In genomic region chr3:100988080-100988479, GRCh38 we compare ENCODE assay signal across 21 cellular contexts. TPM values are rescaled to one million over a fixed set of nuclear protein-coding genes. Genes with fewer than 3 reads are reported as not detected.
"Had no signal": no experiment of that assay in that cellular context is flagged by ENCODE, and none has a peak within 500 bp of the region (broad histone marks: within the 10 kb centered on the region; RNA-seq: fewer than 3 reads in every experiment).

No MANE protein-coding gene starts in this region.

- ATAC-seq: activated CD4-positive, alpha-beta T cell treated with anti-CD3 and anti-CD28 coated beads for 36 hours; activated T-helper 17 cell treated with anti-CD3 and anti-CD28 coated beads, Interleukin-2, amount 50 U/mL, for 72 hours; WTC11 had no signal

- H3K4me3 ChIP-seq: lung had no signal

- FAIRE-seq: endothelial cell of umbilical vein, islet of Langerhans had no signal

- DNase-seq: activated CD4-positive, alpha-beta T cell treated with anti-CD3 and anti-CD28 coated beads for 36 hours; activated CD4-positive, alpha-beta T cell treated with anti-CD3 and anti-CD28 coated beads, Interleukin-2, amount 50 U/mL, for 48 hours; activated naive CD4-positive, alpha-beta T cell; activated naive CD8-positive, alpha-beta T cell treated with anti-CD3 and anti-CD28 coated beads for 36 hours; activated T-cell treated with anti-CD3 and anti-CD28 coated beads for 4 hours; amniotic stem cell; dermis blood vessel endothelial cell; effector memory CD4-positive, alpha-beta T cell; foreskin melanocyte; glutamatergic neuron; hippocampal formation; occipital lobe; stimulated activated CD4-positive, alpha-beta T cell treated with anti-CD3 and anti-CD28 coated beads, Interleukin-12 subunit alpha, Interleukin-12 subunit beta, amount 100 ng/mL, for 4 hours; stimulated activated CD4-positive, alpha-beta T cell treated with anti-CD3 and anti-CD28 coated beads, Interleukin-1b, Interleukin-23, amount 100 ng/mL, for 48 hours; stimulated activated CD8-positive, alpha-beta memory T cell treated with anti-CD3 and anti-CD28 coated beads, Interleukin-4, amount 100 ng/mL, for 48 hours; stimulated activated naive CD4-positive, alpha-beta T cell had no signal

RNA-seq across cellular contexts. Expression of gene ABI3BP, which starts 5.1 kb away (rescaled TPM):
- total RNA-seq: activated CD4-positive, alpha-beta T cell treated with anti-CD3 and anti-CD28 coated beads for 36 hours had no signal
